23 cellular contexts compared by ENCODE assay signal in genomic region chr3:62805578-62805977, GRCh38.
A peak's percentile ranks its signal among the peaks of the same experiment; 100 is the strongest.
DNase-seq lines count a peak whose midpoint lies in the region; ATAC-seq and TF ChIP-seq lines count a peak whose summit lies in the region.
"Had no signal": no experiment of that assay in that cellular context is flagged by ENCODE, and none has a peak within 500 bp of the region (broad histone marks: within the 10 kb centered on the region; RNA-seq: fewer than 3 reads in every experiment).

No MANE protein-coding gene starts in this region.

- no peak for TF ChIP-seq POLR2A in body of pancreas (IDR thresholded peaks at IDR 0.05)

- H3K9me2 ChIP-seq in DOHH2 (replicated peaks; ENCODE audit: control insufficient read depth, low read length): no peaks in the 10 kb centered on the region

- intact Hi-C loops in body of pancreas (cut with DNase I): no loop called here

- no peak overlapping the region for H2BK15ac ChIP-seq in mesendoderm (replicated peaks; ENCODE audit: low read depth)

- H3K4me2 ChIP-seq in DOHH2 (ENCODE audit: low read length) (peak overlapping the region; percentile 84), mesendoderm (ENCODE audit: low read length) (no peak overlapping the region)
- H3K4me2 ChIP-seq: PC-9, smooth muscle cell had no signal

- H3K9me3 ChIP-seq in DOHH2 (ENCODE audit: control insufficient read depth, insufficient read depth, low read length) (no peaks in the 10 kb centered on the region), body of pancreas (no peaks in the 10 kb centered on the region)
- H3K9me3 ChIP-seq: left lung, stomach, thyroid gland had no signal

- no peaks in the 10 kb centered on the region for H3K79me1 ChIP-seq in mesendoderm (ENCODE audit: low read length)

- H3K23ac ChIP-seq in mesendoderm (ENCODE audit: low read length): no peak overlapping the region

- H3K36me3 ChIP-seq in DOHH2 (ENCODE audit: control insufficient read depth, low read length) (peaks cover 20% of the 10 kb centered on the region), mesendoderm (ENCODE audit: control insufficient read depth, insufficient read depth, low read length) (no peaks in the 10 kb centered on the region), body of pancreas (replicated peaks in 1 of 2; ENCODE audit: insufficient read depth in 1 of 2, low read depth in 2 of 2) (no peaks in the 10 kb centered on the region)
- H3K36me3 ChIP-seq: left lung, stomach, thyroid gland had no signal

- no peak for ATAC-seq in GM18870 (IDR thresholded peaks at IDR 0.05; ENCODE audit: unreplicated experiment)
- no peak for ATAC-seq in body of pancreas
- ATAC-seq: left lung had no signal

- peaks cover 30% of the 10 kb centered on the region for H3F3A ChIP-seq in DOHH2 (ENCODE audit: control insufficient read depth, insufficient read depth)

- H2BK5ac ChIP-seq in mesendoderm (ENCODE audit: low read length): no peak overlapping the region

- no peak overlapping the region for H3K9ac ChIP-seq in mesendoderm (ENCODE audit: low read length)

- H3K27me3 ChIP-seq in DOHH2 (ENCODE audit: control insufficient read depth, low read length) (no peaks in the 10 kb centered on the region), mesendoderm (ENCODE audit: insufficient read depth, low read length, poor library complexity) (no peaks in the 10 kb centered on the region), body of pancreas (no peaks in the 10 kb centered on the region)
- H3K27me3 ChIP-seq: left lung, stomach, thyroid gland had no signal

- H4K5ac ChIP-seq in mesendoderm (ENCODE audit: low read length): no peak overlapping the region

- no peak overlapping the region for H4K8ac ChIP-seq in mesendoderm (ENCODE audit: low read depth, low read length)

- DNase-seq in NCI-H146 treated with DMSO at 0.1 percent for 48 hours (lab: John Stamatoyannopoulos, UW; ENCODE audit: unreplicated experiment) (peak; percentile 91), NCI-H82 (lab: John Stamatoyannopoulos, UW) (peak; percentile 89), mesendoderm (peak; percentile 39), midbrain (lab: John Stamatoyannopoulos, UW) (no peak), body of pancreas (no peak)
- DNase-seq: ACHN; activated CD4-positive, alpha-beta T cell treated with anti-CD3 and anti-CD28 coated beads for 48 hours; activated gamma-delta T cell; activated T-cell treated with anti-CD3 and anti-CD28 coated beads, Interleukin-2, amount 50 U/mL, for 1 hour; cerebellar nuclear complex; DMS153; H7; left lung; naive B cell; PC-9; Right ventricle myocardium superior; stimulated activated CD4-positive, alpha-beta T cell treated with anti-CD3 and anti-CD28 coated beads, Interleukin-1b, Interleukin-23, amount 100 ng/mL, for 48 hours; stimulated activated CD8-positive, alpha-beta memory T cell treated with anti-CD3 and anti-CD28 coated beads, Interleukin-4, amount 100 ng/mL, for 48 hours; stomach had no signal

- H3K79me2 ChIP-seq in DOHH2 (ENCODE audit: control insufficient read depth, low read length) (peaks cover 95% of the 10 kb centered on the region), mesendoderm (ENCODE audit: control insufficient read depth, insufficient read depth, low read length) (no peaks in the 10 kb centered on the region)

- no peak overlapping the region for H3K18ac ChIP-seq in mesendoderm (ENCODE audit: low read length)

- TF ChIP-seq CTCF in DOHH2 (IDR thresholded peaks at IDR 0.05; ENCODE audit: low read depth, low read length, poor library complexity, severe bottlenecking) (no peak), body of pancreas (IDR thresholded peaks at IDR 0.05) (no peak)

- peak overlapping the region; percentile 50 for H3K4me3 ChIP-seq in DOHH2 (ENCODE audit: low read length)
- H3K4me3 ChIP-seq in mesendoderm (ENCODE audit: low read length): no peak overlapping the region
- H3K4me3 ChIP-seq in body of pancreas: no peak overlapping the region
- H3K4me3 ChIP-seq: left lung, PC-9, smooth muscle cell, stomach, thyroid gland had no signal

- H3K4me1 ChIP-seq in DOHH2 (ENCODE audit: control insufficient read depth, low read length): peaks cover 100% of the 10 kb centered on the region
- peaks cover 4% of the 10 kb centered on the region for H3K4me1 ChIP-seq in mesendoderm (ENCODE audit: control insufficient read depth, low read depth, low read length)
- H3K4me1 ChIP-seq in body of pancreas: no peaks in the 10 kb centered on the region
- H3K4me1 ChIP-seq: left lung, stomach had no signal

- H2BK120ac ChIP-seq in mesendoderm (ENCODE audit: low read depth, low read length): no peak overlapping the region

- H3K4ac ChIP-seq in mesendoderm (ENCODE audit: low read depth, low read length): no peak overlapping the region

- H3K27ac ChIP-seq in DOHH2 (ENCODE audit: low read depth, low read length): peak overlapping the region; percentile 96
- H3K27ac ChIP-seq in mesendoderm (ENCODE audit: low read depth, low read length): no peak overlapping the region
- no peak overlapping the region for H3K27ac ChIP-seq in body of pancreas
- H3K27ac ChIP-seq: left lung, PC-9, stomach, thyroid gland had no signal

- H2AK5ac ChIP-seq in mesendoderm (ENCODE audit: low read length): no peak overlapping the region

- no peaks in the 10 kb centered on the region for H4K20me1 ChIP-seq in DOHH2 (ENCODE audit: control insufficient read depth, insufficient read depth, low read depth, low read length)

- no peak overlapping the region for H3K56ac ChIP-seq in mesendoderm (ENCODE audit: low read length)

Comparison
In these comparisons a context has a peak if more than half of its experiments do, and no peak if none do; other contexts are left out.
1. DNase-seq: peak in NCI-H146 treated with DMSO at 0.1 percent for 48 hours (single experiment), NCI-H82 (single experiment) and mesendoderm (single experiment); none in midbrain (single experiment) and body of pancreas (0 of 4).